16 cellular contexts compared by ENCODE assay signal in genomic region chr2:17804358-17804757, GRCh38. TPM values are rescaled to one million over a fixed set of nuclear protein-coding genes. Genes with fewer than 3 reads are reported as not detected.
DNase-seq lines count a peak whose midpoint lies in the region; ATAC-seq and TF ChIP-seq lines count a peak whose summit lies in the region.
"Had no signal": no experiment of that assay in that cellular context is flagged by ENCODE, and none has a peak within 500 bp of the region (broad histone marks: within the 10 kb centered on the region; RNA-seq: fewer than 3 reads in every experiment).

No MANE protein-coding gene starts in this region.

- CTCF ChIA-PET in activated B cell treated with CpG ODN at 0.5 μM for 24 hours (lab: Charles Lee) = interaction anchor here (1.0 to 1.7 kb wide), 3 partner anchors 26 to 87 kb away, joined by 3 to 7 read pairs (median 4); no protein-coding TSS in a partner anchor

- peaks cover 84% of the 10 kb centered on the region for H3K4me1 Mint-ChIP-seq in activated B cell treated with CpG ODN at 0.5 μM for 24 hours
- no peaks in the 10 kb centered on the region for H3K4me1 Mint-ChIP-seq in natural killer cell
- H3K4me1 Mint-ChIP-seq in endodermal cell = no peaks in the 10 kb centered on the region

- H3K4me3 ChIP-seq in mucosa of descending colon (no peak overlapping the region), endodermal cell (ENCODE audit: low read length) (no peak overlapping the region)
- H3K4me3 ChIP-seq: cardiac muscle cell, HAP-1, upper lobe of left lung had no signal

- no peaks in the 10 kb centered on the region for H3K27me3 ChIP-seq in endodermal cell (ENCODE audit: control insufficient read depth, insufficient read depth, low read length, poor library complexity, severe bottlenecking)
- H3K27me3 ChIP-seq: cardiac muscle cell, upper lobe of left lung had no signal

- H3K9ac ChIP-seq in endodermal cell (ENCODE audit: extremely low read depth, low read length, poor library complexity, severe bottlenecking) = no peak overlapping the region
- H3K9ac ChIP-seq: SK-N-SH had no signal

- TF ChIP-seq POLR2A in GM18505 (IDR thresholded peaks at IDR 0.05; ENCODE audit: borderline replicate concordance, extremely low read depth, insufficient read depth, insufficient read length) = no peak

- DNase-seq in activated B cell treated with CpG ODN at 0.5 μM for 24 hours = no peak
- no peak for DNase-seq in mucosa of descending colon
- DNase-seq in natural killer cell = no peak
- DNase-seq in endodermal cell = no peak
- DNase-seq in NCI-H1930 (lab: John Stamatoyannopoulos, UW) = no peak
- DNase-seq: glutamatergic neuron; naive thymus-derived CD8-positive, alpha-beta T cell; NCI-H1436 treated with DMSO at 0.1 percent for 48 hours; SK-N-SH; stimulated activated CD4-positive, alpha-beta T cell treated with anti-CD3 and anti-CD28 coated beads, Interleukin-4, amount 100 ng/mL, for 1 hour; upper lobe of left lung had no signal

- intact Hi-C loops in activated B cell treated with CpG ODN at 0.5 μM for 24 hours (cut with micrococcal nuclease) (loop anchor here (1.0 to 2.0 kb wide), 6 partner anchors 9 to 52 kb away; no protein-coding TSS in a partner anchor), mucosa of descending colon (cut with DNase I, micrococcal nuclease) (no loop called here), natural killer cell (cut with micrococcal nuclease) (no loop called here)

- no peaks in the 10 kb centered on the region for H3K36me3 ChIP-seq in mucosa of descending colon (ENCODE audit: low read depth)
- no peaks in the 10 kb centered on the region for H3K36me3 ChIP-seq in endodermal cell (ENCODE audit: control insufficient read depth, insufficient read depth, low read length)
- H3K36me3 ChIP-seq: cardiac muscle cell, HAP-1, upper lobe of left lung had no signal

- H3K27ac ChIP-seq in endodermal cell (ENCODE audit: low read depth, low read length) = no peak overlapping the region
- H3K27ac ChIP-seq: cardiac muscle cell, upper lobe of left lung had no signal

- peak; percentile 57 for ATAC-seq in GM18505 (IDR thresholded peaks at IDR 0.05; ENCODE audit: unreplicated experiment)
- ATAC-seq in GM21526 (IDR thresholded peaks at IDR 0.05; ENCODE audit: low FRiP score, unreplicated experiment) = peak; percentile 60
- ATAC-seq in HG03175 (IDR thresholded peaks at IDR 0.05; ENCODE audit: unreplicated experiment) = peak; percentile 68
- peak; percentile 82 for ATAC-seq in activated B cell treated with CpG ODN at 0.5 μM for 24 hours (ENCODE audit: low read depth)
- ATAC-seq in mucosa of descending colon = no peak
- ATAC-seq in natural killer cell = no peak

- H3K36me3 Mint-ChIP-seq in activated B cell treated with CpG ODN at 0.5 μM for 24 hours (ENCODE audit: low read depth) = no peaks in the 10 kb centered on the region
- no peaks in the 10 kb centered on the region for H3K36me3 Mint-ChIP-seq in natural killer cell
- no peaks in the 10 kb centered on the region for H3K36me3 Mint-ChIP-seq in endodermal cell (ENCODE audit: low read depth)
- H3K36me3 Mint-ChIP-seq: naive thymus-derived CD8-positive, alpha-beta T cell had no signal

- H3K4me1 ChIP-seq in mucosa of descending colon (ENCODE audit: low read depth) = peaks cover 8% of the 10 kb centered on the region
- H3K4me1 ChIP-seq in endodermal cell (ENCODE audit: control insufficient read depth, insufficient read depth, low read length) = no peaks in the 10 kb centered on the region
- H3K4me1 ChIP-seq: HAP-1 had no signal

- no peaks in the 10 kb centered on the region for H3K27me3 Mint-ChIP-seq in activated B cell treated with CpG ODN at 0.5 μM for 24 hours
- H3K27me3 Mint-ChIP-seq in natural killer cell (ENCODE audit: low read depth in 2 of 2) = peaks cover 7 to 10% of the 10 kb centered on the region in 2 donors
- H3K27me3 Mint-ChIP-seq in endodermal cell (ENCODE audit: insufficient read depth) = peaks cover 4% of the 10 kb centered on the region

- TF ChIP-seq CTCF in activated B cell treated with CpG ODN at 0.5 μM for 24 hours (IDR thresholded peaks at IDR 0.05) (no peak), mucosa of descending colon (IDR thresholded peaks at IDR 0.05) (no peak), natural killer cell (IDR thresholded peaks at IDR 0.05) (no peak), endodermal cell (conservative IDR thresholded peaks at IDR 0.05) (no peak)

- H3K4me3 Mint-ChIP-seq in activated B cell treated with CpG ODN at 0.5 μM for 24 hours (peak overlapping the region; percentile 76), natural killer cell (no peak overlapping the region), endodermal cell (no peak overlapping the region)
- H3K4me3 Mint-ChIP-seq: naive thymus-derived CD8-positive, alpha-beta T cell had no signal

- H3K9me3 ChIP-seq in mucosa of descending colon = no peaks in the 10 kb centered on the region
- H3K9me3 ChIP-seq in endodermal cell (ENCODE audit: control insufficient read depth, low read length) = no peaks in the 10 kb centered on the region
- H3K9me3 ChIP-seq: HAP-1, SK-N-SH, upper lobe of left lung had no signal

- H3K9me3 Mint-ChIP-seq in activated B cell treated with CpG ODN at 0.5 μM for 24 hours = no peaks in the 10 kb centered on the region
- no peaks in the 10 kb centered on the region for H3K9me3 Mint-ChIP-seq in natural killer cell
- H3K9me3 Mint-ChIP-seq in endodermal cell = no peaks in the 10 kb centered on the region
- H3K9me3 Mint-ChIP-seq: naive thymus-derived CD8-positive, alpha-beta T cell had no signal

- POLR2A ChIA-PET in activated B cell treated with CpG ODN at 0.5 μM for 24 hours (lab: Charles Lee) = interaction anchor here (0.9 to 7.7 kb wide), 11 partner anchors 10 to 56 kb away, joined by 3 to 172 read pairs (median 15); partner anchors contain the start of genes GEN1, MSGN1 and SMC6

- 85 to 89% methylated on average over 3 of the region's 3 CpGs for WGBS in endodermal cell (ENCODE audit: insufficient coverage in 1 of 2, insufficient read length in 1 of 2), 2 experiments

- H3K27ac Mint-ChIP-seq in activated B cell treated with CpG ODN at 0.5 μM for 24 hours (peak overlapping the region; percentile 97), natural killer cell (no peak overlapping the region), endodermal cell (no peak overlapping the region)

RNA-seq across cellular contexts. Expression of gene MSGN1, which starts 11.9 kb away (rescaled TPM):
- total RNA-seq in activated B cell treated with CpG ODN at 0.5 μM for 24 hours (0.42 TPM in 1 of 2 replicates, not detected in the other), mucosa of descending colon (not detected), natural killer cell (not detected), endodermal cell (not detected)
- polyA plus RNA-seq in endodermal cell (2013, experiment 1 of 2) = not detected
- polyA plus RNA-seq in endodermal cell (2013, experiment 2 of 2) = not detected
- total RNA-seq: cardiac muscle cell; naive thymus-derived CD8-positive, alpha-beta T cell; upper lobe of left lung had no signal
- polyA plus RNA-seq: cardiac muscle cell; naive thymus-derived CD8-positive, alpha-beta T cell; SK-N-SH had no signal

RNA-seq across cellular contexts. Expression of gene GEN1, which starts 50.4 kb away (rescaled TPM):
- total RNA-seq in activated B cell treated with CpG ODN at 0.5 μM for 24 hours (141 and 163 TPM in 2 replicates), mucosa of descending colon (10 to 100 TPM; 12.9 to 31.4 (median 20.1) TPM), natural killer cell (10 to 100 TPM; 11.1 to 19.0 (median 17.3) TPM), endodermal cell (10 to 100 TPM; 24.5 to 34.5 TPM)
- 12.6 TPM for polyA plus RNA-seq in endodermal cell (2013, experiment 1 of 2)
- 16.9 TPM for polyA plus RNA-seq in endodermal cell (2013, experiment 2 of 2)

RNA-seq across cellular contexts. Expression of gene SMC6, which starts 50.7 kb away (rescaled TPM):
- total RNA-seq in activated B cell treated with CpG ODN at 0.5 μM for 24 hours (121 and 127 TPM in 2 replicates), mucosa of descending colon (10 to 100 TPM; 18.1 to 24.8 (median 22.9) TPM), natural killer cell (10 to 100 TPM; 14.0 to 22.3 (median 20.6) TPM), endodermal cell (10 to 100 TPM; 38.3 to 48.3 TPM)
- 26.9 TPM for polyA plus RNA-seq in endodermal cell (2013, experiment 1 of 2)
- 27.0 TPM for polyA plus RNA-seq in endodermal cell (2013, experiment 2 of 2)

Comparison
In these comparisons a context has a peak if more than half of its experiments do, and no peak if none do; other contexts are left out.
1. ATAC-seq: peak in GM18505 (single experiment), GM21526 (single experiment), HG03175 (single experiment) and activated B cell treated with CpG ODN at 0.5 μM for 24 hours (single experiment); none in mucosa of descending colon (single experiment) and natural killer cell (0 of 3).